ENCODE assay signal across 1 cellular context in genomic region chr17:48244121-48244711, GRCh38.
A peak's percentile ranks its signal among the peaks of the same experiment; 100 is the strongest.
TF ChIP-seq lines count a peak whose summit lies in the region.

No MANE protein-coding gene starts in this region.

TF ChIP-seq in K562, 482 proteins besides CTCF, POLR2A, EP300 and RAD21 (continued from another document and continues in another):
- TF ChIP-seq, protein P1, sequence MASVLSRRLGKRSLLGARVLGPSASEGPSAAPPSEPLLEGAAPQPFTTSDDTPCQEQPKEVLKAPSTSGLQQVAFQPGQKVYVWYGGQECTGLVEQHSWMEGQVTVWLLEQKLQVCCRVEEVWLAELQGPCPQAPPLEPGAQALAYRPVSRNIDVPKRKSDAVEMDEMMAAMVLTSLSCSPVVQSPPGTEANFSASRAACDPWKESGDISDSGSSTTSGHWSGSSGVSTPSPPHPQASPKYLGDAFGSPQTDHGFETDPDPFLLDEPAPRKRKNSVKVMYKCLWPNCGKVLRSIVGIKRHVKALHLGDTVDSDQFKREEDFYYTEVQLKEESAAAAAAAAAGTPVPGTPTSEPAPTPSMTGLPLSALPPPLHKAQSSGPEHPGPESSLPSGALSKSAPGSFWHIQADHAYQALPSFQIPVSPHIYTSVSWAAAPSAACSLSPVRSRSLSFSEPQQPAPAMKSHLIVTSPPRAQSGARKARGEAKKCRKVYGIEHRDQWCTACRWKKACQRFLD (CRISPR knock-in tag; IDR thresholded peaks at IDR 0.05): peak; percentile 37; the same call in 1 of the 2 replicates
- TF ChIP-seq, protein P2, sequence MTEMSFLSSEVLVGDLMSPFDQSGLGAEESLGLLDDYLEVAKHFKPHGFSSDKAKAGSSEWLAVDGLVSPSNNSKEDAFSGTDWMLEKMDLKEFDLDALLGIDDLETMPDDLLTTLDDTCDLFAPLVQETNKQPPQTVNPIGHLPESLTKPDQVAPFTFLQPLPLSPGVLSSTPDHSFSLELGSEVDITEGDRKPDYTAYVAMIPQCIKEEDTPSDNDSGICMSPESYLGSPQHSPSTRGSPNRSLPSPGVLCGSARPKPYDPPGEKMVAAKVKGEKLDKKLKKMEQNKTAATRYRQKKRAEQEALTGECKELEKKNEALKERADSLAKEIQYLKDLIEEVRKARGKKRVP (CRISPR knock-in tag; IDR thresholded peaks at IDR 0.05): peak; percentile 6; the same call in 1 of the 2 replicates
- TF ChIP-seq ZNF583 (CRISPR knock-in tag; IDR thresholded peaks at IDR 0.05) (peak; percentile 63; the same call in 1 of the 2 replicates), CBFA2T2 (conservative IDR thresholded peaks at IDR 0.05) (no peak), SAFB (IDR thresholded peaks at IDR 0.05; ENCODE audit: borderline replicate concordance, low read depth, low read length) (no peak), ETV6 (IDR thresholded peaks at IDR 0.05; ENCODE audit: borderline replicate concordance in 1 of 2, low read depth in 2 of 2, low read length in 1 of 2) (no peak), ETV6 (CRISPR knock-in tag; IDR thresholded peaks at IDR 0.05; ENCODE audit: borderline replicate concordance) (no peak), ATF1 (CRISPR knock-in tag; IDR thresholded peaks at IDR 0.05) (no peak), ATF1 (tag; IDR thresholded peaks at IDR 0.05) (peak; percentile 20; the same call in 1 of the 2 replicates), SIN3B (IDR thresholded peaks at IDR 0.05; ENCODE audit: low read depth) (no peak), ZNF277 (CRISPR knock-in tag; IDR thresholded peaks at IDR 0.05; ENCODE audit: borderline replicate concordance) (no peak), ZNF586 (CRISPR knock-in tag; conservative IDR thresholded peaks at IDR 0.05) (no peak), ARID3B (CRISPR knock-in tag; IDR thresholded peaks at IDR 0.05; ENCODE audit: borderline replicate concordance) (no peak), C11orf30 (IDR thresholded peaks at IDR 0.05; ENCODE audit: low read depth) (peak; percentile 45), PRDM10 (IDR thresholded peaks at IDR 0.05; ENCODE audit: partially characterized antibody) (peak; percentile 11), TEAD1 (CRISPR knock-in tag; IDR thresholded peaks at IDR 0.05) (no peak), ZNF639 (CRISPR knock-in tag; conservative IDR thresholded peaks at IDR 0.05 in 1 of 2, IDR thresholded peaks at IDR 0.05 in 1 of 2) (no peak), TCF7 (IDR thresholded peaks at IDR 0.05; ENCODE audit: borderline replicate concordance) (no peak), ZNF766 (CRISPR knock-in tag; conservative IDR thresholded peaks at IDR 0.05) (0 out of 2 replicates have a peak, but pooled peaks have one; percentile 17), SMC3 (conservative IDR thresholded peaks at IDR 0.05; ENCODE audit: insufficient read depth, low read depth, low read length) (no peak), ZNF311 (CRISPR knock-in tag; IDR thresholded peaks at IDR 0.05) (no peak), SP1 (CRISPR knock-in tag; IDR thresholded peaks at IDR 0.05) (no peak), FOXP4 (CRISPR knock-in tag; IDR thresholded peaks at IDR 0.05; ENCODE audit: borderline replicate concordance) (no peak), HMGN3 (IDR thresholded peaks at IDR 0.05; ENCODE audit: borderline replicate concordance, extremely low read depth, insufficient read length, low read depth, low read length) (no peak), HDAC3 (IDR thresholded peaks at IDR 0.05; ENCODE audit: borderline replicate concordance, partially characterized antibody) (no peak), XRCC3 (IDR thresholded peaks at IDR 0.05) (no peak)
- TF ChIP-seq, protein P3, sequence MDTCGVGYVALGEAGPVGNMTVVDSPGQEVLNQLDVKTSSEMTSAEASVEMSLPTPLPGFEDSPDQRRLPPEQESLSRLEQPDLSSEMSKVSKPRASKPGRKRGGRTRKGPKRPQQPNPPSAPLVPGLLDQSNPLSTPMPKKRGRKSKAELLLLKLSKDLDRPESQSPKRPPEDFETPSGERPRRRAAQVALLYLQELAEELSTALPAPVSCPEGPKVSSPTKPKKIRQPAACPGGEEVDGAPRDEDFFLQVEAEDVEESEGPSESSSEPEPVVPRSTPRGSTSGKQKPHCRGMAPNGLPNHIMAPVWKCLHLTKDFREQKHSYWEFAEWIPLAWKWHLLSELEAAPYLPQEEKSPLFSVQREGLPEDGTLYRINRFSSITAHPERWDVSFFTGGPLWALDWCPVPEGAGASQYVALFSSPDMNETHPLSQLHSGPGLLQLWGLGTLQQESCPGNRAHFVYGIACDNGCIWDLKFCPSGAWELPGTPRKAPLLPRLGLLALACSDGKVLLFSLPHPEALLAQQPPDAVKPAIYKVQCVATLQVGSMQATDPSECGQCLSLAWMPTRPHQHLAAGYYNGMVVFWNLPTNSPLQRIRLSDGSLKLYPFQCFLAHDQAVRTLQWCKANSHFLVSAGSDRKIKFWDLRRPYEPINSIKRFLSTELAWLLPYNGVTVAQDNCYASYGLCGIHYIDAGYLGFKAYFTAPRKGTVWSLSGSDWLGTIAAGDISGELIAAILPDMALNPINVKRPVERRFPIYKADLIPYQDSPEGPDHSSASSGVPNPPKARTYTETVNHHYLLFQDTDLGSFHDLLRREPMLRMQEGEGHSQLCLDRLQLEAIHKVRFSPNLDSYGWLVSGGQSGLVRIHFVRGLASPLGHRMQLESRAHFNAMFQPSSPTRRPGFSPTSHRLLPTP (IDR thresholded peaks at IDR 0.05; ENCODE audit: borderline replicate concordance, extremely low read depth, insufficient read length): no peak
- TF ChIP-seq, protein P4, sequence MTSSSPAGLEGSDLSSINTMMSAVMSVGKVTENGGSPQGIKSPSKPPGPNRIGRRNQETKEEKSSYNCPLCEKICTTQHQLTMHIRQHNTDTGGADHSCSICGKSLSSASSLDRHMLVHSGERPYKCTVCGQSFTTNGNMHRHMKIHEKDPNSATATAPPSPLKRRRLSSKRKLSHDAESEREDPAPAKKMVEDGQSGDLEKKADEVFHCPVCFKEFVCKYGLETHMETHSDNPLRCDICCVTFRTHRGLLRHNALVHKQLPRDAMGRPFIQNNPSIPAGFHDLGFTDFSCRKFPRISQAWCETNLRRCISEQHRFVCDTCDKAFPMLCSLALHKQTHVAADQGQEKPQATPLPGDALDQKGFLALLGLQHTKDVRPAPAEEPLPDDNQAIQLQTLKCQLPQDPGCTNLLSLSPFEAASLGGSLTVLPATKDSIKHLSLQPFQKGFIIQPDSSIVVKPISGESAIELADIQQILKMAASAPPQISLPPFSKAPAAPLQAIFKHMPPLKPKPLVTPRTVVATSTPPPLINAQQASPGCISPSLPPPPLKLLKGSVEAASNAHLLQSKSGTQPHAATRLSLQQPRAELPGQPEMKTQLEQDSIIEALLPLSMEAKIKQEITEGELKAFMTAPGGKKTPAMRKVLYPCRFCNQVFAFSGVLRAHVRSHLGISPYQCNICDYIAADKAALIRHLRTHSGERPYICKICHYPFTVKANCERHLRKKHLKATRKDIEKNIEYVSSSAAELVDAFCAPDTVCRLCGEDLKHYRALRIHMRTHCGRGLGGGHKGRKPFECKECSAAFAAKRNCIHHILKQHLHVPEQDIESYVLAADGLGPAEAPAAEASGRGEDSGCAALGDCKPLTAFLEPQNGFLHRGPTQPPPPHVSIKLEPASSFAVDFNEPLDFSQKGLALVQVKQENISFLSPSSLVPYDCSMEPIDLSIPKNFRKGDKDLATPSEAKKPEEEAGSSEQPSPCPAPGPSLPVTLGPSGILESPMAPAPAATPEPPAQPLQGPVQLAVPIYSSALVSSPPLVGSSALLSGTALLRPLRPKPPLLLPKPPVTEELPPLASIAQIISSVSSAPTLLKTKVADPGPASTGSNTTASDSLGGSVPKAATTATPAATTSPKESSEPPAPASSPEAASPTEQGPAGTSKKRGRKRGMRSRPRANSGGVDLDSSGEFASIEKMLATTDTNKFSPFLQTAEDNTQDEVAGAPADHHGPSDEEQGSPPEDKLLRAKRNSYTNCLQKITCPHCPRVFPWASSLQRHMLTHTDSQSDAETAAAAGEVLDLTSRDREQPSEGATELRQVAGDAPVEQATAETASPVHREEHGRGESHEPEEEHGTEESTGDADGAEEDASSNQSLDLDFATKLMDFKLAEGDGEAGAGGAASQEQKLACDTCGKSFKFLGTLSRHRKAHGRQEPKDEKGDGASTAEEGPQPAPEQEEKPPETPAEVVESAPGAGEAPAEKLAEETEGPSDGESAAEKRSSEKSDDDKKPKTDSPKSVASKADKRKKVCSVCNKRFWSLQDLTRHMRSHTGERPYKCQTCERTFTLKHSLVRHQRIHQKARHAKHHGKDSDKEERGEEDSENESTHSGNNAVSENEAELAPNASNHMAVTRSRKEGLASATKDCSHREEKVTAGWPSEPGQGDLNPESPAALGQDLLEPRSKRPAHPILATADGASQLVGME (CRISPR knock-in tag; IDR thresholded peaks at IDR 0.05): no peak
